Comparison of ENCODE assay signal across 13 cellular contexts in the genomic region with DNA sequence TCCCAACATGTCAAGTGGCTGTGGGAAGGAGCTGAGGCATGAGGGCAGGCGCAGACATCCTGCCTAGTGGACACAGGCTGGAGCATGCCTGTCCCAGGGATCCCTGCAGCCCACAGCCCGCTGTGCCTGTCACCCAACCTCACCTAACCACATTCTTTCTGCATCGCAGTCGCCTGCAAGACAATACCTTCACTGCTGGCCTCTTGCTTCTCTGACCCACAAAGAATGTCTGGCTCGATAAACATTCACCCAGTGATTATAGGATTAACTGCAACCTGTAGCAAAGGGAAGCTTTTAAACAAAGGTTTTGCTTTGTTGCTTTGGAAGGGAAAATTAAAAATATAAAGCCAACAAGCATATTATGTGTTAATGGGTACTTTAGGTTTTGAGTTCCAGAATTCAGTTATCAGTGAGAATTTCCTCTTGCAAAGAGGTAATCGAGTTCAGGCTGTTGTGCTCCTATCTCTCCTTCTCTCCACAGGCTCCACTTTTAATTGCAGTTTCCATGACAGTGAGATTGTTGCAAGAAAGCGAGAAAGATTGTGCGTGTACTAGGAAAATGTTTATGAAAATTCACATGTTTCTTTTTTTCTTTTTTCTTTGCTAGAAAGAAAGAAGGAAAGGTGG. TPM values are rescaled to one million over a fixed set of nuclear protein-coding genes. Genes with fewer than 3 reads are reported as not detected.
DNase-seq lines count a peak whose midpoint lies in the region; TF ChIP-seq lines count a peak whose summit lies in the region.
"Had no signal": no experiment of that assay in that cellular context is flagged by ENCODE, and none has a peak within 500 bp of the region (broad histone marks: within the 10 kb centered on the region; RNA-seq: fewer than 3 reads in every experiment).

No MANE protein-coding gene starts in this region.

- no peaks in the 10 kb centered on the region for H3K27me3 ChIP-seq in SJCRH30
- H3K27me3 ChIP-seq in iPS-20b (ENCODE audit: insufficient read depth, low read length): no peaks in the 10 kb centered on the region
- no peaks in the 10 kb centered on the region for H3K27me3 ChIP-seq in ovary

- TF ChIP-seq CTCF in HEK293 (tag by site-specific recombination; IDR thresholded peaks at IDR 0.05) (no peak), ovary (IDR thresholded peaks at IDR 0.05) (no peak)

- peak; percentile 77 to 79 for DNase-seq in SJCRH30
- peak; percentile 69 for DNase-seq in renal cortical epithelial cell (ENCODE audit: low read depth)
- DNase-seq in nucleus accumbens (lab: John Stamatoyannopoulos, UW): no peak
- DNase-seq in HEK293T (ENCODE audit: extremely low spot score): no peak
- no peak for DNase-seq in ovary
- DNase-seq: activated naive CD8-positive, alpha-beta T cell treated with anti-CD3 and anti-CD28 coated beads for 36 hours; C1 segment of cervical spinal cord; NCI-H226; stimulated activated CD4-positive, alpha-beta T cell treated with anti-CD3 and anti-CD28 coated beads, Interleukin-4, amount 100 ng/mL, for 24 hours; stimulated activated naive CD4-positive, alpha-beta T cell treated with Interleukin-2 at 50 U/mL for 16 hours had no signal

- intact Hi-C loops in ovary (cut with DNase I): no loop called here

- CTCF ChIA-PET in HEK293 (lab: Yijun Ruan, JAX) (interaction anchor here (0.6 to 1.8 kb wide), 4 partner anchors 21 to 294 kb away, joined by 3 to 7 read pairs (median 3); no protein-coding TSS in a partner anchor), HEK293T (lab: Yijun Ruan, JAX) (no interaction called here)

- H3K9me3 ChIP-seq in HEK293 (ENCODE audit: control insufficient read depth, insufficient read depth, low read depth, low read length): no peaks in the 10 kb centered on the region
- H3K9me3 ChIP-seq in SJCRH30 (replicated peaks): no peaks in the 10 kb centered on the region
- peaks cover 5% of the 10 kb centered on the region; the same call in 1 of the 2 replicates for H3K9me3 ChIP-seq in iPS-20b (ENCODE audit: insufficient read depth, low read depth, low read length)
- no peaks in the 10 kb centered on the region for H3K9me3 ChIP-seq in ovary

- H3K9ac ChIP-seq in iPS-20b (ENCODE audit: low read depth, low read length): peak overlapping the region; percentile 51
- H3K9ac ChIP-seq: parathyroid adenoma had no signal

- no peaks in the 10 kb centered on the region for H3K4me1 ChIP-seq in HEK293 (ENCODE audit: control insufficient read depth, insufficient read depth, low read length)
- H3K4me1 ChIP-seq in SJCRH30: peaks cover 17% of the 10 kb centered on the region
- peaks cover 17% of the 10 kb centered on the region for H3K4me1 ChIP-seq in iPS-20b (ENCODE audit: insufficient read depth, low read length)
- no peaks in the 10 kb centered on the region for H3K4me1 ChIP-seq in ovary (ENCODE audit: insufficient read depth)
- H3K4me1 ChIP-seq: parathyroid adenoma had no signal

- H3K36me3 ChIP-seq in HEK293 (ENCODE audit: control insufficient read depth in 2 of 2, insufficient read depth in 1 of 2, low read length in 2 of 2) (no peaks in the 10 kb centered on the region), SJCRH30 (no peaks in the 10 kb centered on the region), iPS-20b (ENCODE audit: insufficient read depth, low read depth, low read length) (no peaks in the 10 kb centered on the region), ovary (no peaks in the 10 kb centered on the region)

- 37 to 40% (median 40%) methylated on average over 8 of the region's 8 CpGs for WGBS in ovary, 3 donors

- H3K4me3 ChIP-seq in HEK293 (ENCODE audit: low read depth, low read length): no peak overlapping the region
- H3K4me3 ChIP-seq in SJCRH30: no peak overlapping the region
- H3K4me3 ChIP-seq in iPS-20b (ENCODE audit: low read length): peak overlapping the region; percentile 43; the same call in 1 of the 2 replicates
- H3K4me3 ChIP-seq in ovary: no peak overlapping the region

- POLR2A ChIA-PET in HEK293 (lab: Yijun Ruan, JAX) (no interaction called here), HEK293T (lab: Yijun Ruan, JAX) (no interaction called here)

- H3K27ac ChIP-seq in HEK293 (ENCODE audit: extremely low read depth, low read depth, low read length) (no peak overlapping the region), SJCRH30 (peak overlapping the region; percentile 45; the same call in 1 of the 2 replicates), iPS-20b (ENCODE audit: low read length) (peak overlapping the region; percentile 64), ovary (no peak overlapping the region)
- H3K27ac ChIP-seq: parathyroid adenoma had no signal

- TF ChIP-seq POLR2A in ovary (IDR thresholded peaks at IDR 0.05): no peak

- TF ChIP-seq EP300 in ovary (IDR thresholded peaks at IDR 0.05): no peak

TF ChIP-seq in HEK293, 187 proteins besides CTCF, POLR2A, EP300 and RAD21 (continues in another document):
- TF ChIP-seq ZNF555 (tag by site-specific recombination; conservative IDR thresholded peaks at IDR 0.05) (no peak), ZNF621 (tag by site-specific recombination; IDR thresholded peaks at IDR 0.05) (no peak), KLF7 (tag by site-specific recombination; IDR thresholded peaks at IDR 0.05; ENCODE audit: borderline replicate concordance) (no peak), GLI4 (tag by site-specific recombination; IDR thresholded peaks at IDR 0.05) (no peak), ZIC2 (tag by site-specific recombination; IDR thresholded peaks at IDR 0.05) (0 out of 2 replicates have a peak, but pooled peaks have one; percentile 24), SCRT2 (tag by site-specific recombination; IDR thresholded peaks at IDR 0.05) (peak; percentile 68), ZNF354C (tag by site-specific recombination; IDR thresholded peaks at IDR 0.05; ENCODE audit: borderline replicate concordance, low read depth) (no peak), SP7 (tag by site-specific recombination; IDR thresholded peaks at IDR 0.05) (peak; percentile 91)
- TF ChIP-seq, protein P1, sequence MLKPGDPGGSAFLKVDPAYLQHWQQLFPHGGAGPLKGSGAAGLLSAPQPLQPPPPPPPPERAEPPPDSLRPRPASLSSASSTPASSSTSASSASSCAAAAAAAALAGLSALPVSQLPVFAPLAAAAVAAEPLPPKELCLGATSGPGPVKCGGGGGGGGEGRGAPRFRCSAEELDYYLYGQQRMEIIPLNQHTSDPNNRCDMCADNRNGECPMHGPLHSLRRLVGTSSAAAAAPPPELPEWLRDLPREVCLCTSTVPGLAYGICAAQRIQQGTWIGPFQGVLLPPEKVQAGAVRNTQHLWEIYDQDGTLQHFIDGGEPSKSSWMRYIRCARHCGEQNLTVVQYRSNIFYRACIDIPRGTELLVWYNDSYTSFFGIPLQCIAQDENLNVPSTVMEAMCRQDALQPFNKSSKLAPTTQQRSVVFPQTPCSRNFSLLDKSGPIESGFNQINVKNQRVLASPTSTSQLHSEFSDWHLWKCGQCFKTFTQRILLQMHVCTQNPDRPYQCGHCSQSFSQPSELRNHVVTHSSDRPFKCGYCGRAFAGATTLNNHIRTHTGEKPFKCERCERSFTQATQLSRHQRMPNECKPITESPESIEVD (tag by site-specific recombination; IDR thresholded peaks at IDR 0.05): 0 out of 2 replicates have a peak, but pooled peaks have one; percentile 11

TF ChIP-seq in HEK293T, 16 proteins besides CTCF, POLR2A, EP300 and RAD21:
- no peak for TF ChIP-seq SUZ12 (IDR thresholded peaks at IDR 0.05)
- TF ChIP-seq BHLHE40 (IDR thresholded peaks at IDR 0.05; ENCODE audit: borderline replicate concordance): no peak
- no peak for TF ChIP-seq FOXM1 (IDR thresholded peaks at IDR 0.05; ENCODE audit: borderline replicate concordance)
- TF ChIP-seq HDGF (IDR thresholded peaks at IDR 0.05; ENCODE audit: borderline replicate concordance): no peak
- no peak for TF ChIP-seq FOXA1 (IDR thresholded peaks at IDR 0.05)
- TF ChIP-seq ARNT (IDR thresholded peaks at IDR 0.05): no peak
- TF ChIP-seq, protein P2, sequence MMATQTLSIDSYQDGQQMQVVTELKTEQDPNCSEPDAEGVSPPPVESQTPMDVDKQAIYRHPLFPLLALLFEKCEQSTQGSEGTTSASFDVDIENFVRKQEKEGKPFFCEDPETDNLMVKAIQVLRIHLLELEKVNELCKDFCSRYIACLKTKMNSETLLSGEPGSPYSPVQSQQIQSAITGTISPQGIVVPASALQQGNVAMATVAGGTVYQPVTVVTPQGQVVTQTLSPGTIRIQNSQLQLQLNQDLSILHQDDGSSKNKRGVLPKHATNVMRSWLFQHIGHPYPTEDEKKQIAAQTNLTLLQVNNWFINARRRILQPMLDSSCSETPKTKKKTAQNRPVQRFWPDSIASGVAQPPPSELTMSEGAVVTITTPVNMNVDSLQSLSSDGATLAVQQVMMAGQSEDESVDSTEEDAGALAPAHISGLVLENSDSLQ (IDR thresholded peaks at IDR 0.05): no peak
- no peak for TF ChIP-seq L3MBTL2 (conservative IDR thresholded peaks at IDR 0.05)
- no peak for TF ChIP-seq ELF4 (IDR thresholded peaks at IDR 0.05)
- TF ChIP-seq NFRKB (IDR thresholded peaks at IDR 0.05): no peak
- TF ChIP-seq LEF1 (IDR thresholded peaks at IDR 0.05; ENCODE audit: borderline replicate concordance): no peak
- TF ChIP-seq TARDBP (IDR thresholded peaks at IDR 0.05): no peak
- TF ChIP-seq FOXK2 (IDR thresholded peaks at IDR 0.05): no peak
- no peak for TF ChIP-seq SP1 (IDR thresholded peaks at IDR 0.05)
- TF ChIP-seq CTBP1 (IDR thresholded peaks at IDR 0.05; ENCODE audit: borderline replicate concordance): no peak
- no peak for TF ChIP-seq ZNF384 (IDR thresholded peaks at IDR 0.05)
TF ChIP-seq in HEK293T: peak in this region for 0.

RNA-seq across cellular contexts. Expression of a gene that starts 40.0 kb away (rescaled TPM):
- not detected in 2 replicates for total RNA-seq in SJCRH30 (2014; rRNA removed; shearing (Covaris generic))
- not detected in 2 replicates for total RNA-seq in renal cortical epithelial cell
- total RNA-seq in ovary: 1 to 10 TPM in 3 of 7 donors, under 1 TPM in 4; 0.57 to 2.4 (median 0.80) TPM
- polyA plus RNA-seq in ovary: under 1 TPM; 0.12 to 0.13 TPM
- total RNA-seq: activated naive CD8-positive, alpha-beta T cell treated with anti-CD3 and anti-CD28 coated beads for 36 hours had no signal

Comparison
In these comparisons a context has a peak if more than half of its experiments do, and no peak if none do; other contexts are left out.
1. H3K27ac ChIP-seq: peak in SJCRH30 (single experiment) and iPS-20b (single experiment); none in HEK293 (single experiment) and ovary (0 of 2).
2. DNase-seq: peak in SJCRH30 (2 of 2) and renal cortical epithelial cell (single experiment); none in nucleus accumbens (0 of 56), HEK293T (single experiment) and ovary (0 of 5).